In genomic region chrX:65635371-65635770, GRCh38 we compare ENCODE assay signal across 15 cellular contexts. TPM values are rescaled to one million over a fixed set of nuclear protein-coding genes. Genes with fewer than 3 reads are reported as not detected.
A peak's percentile ranks its signal among the peaks of the same experiment; 100 is the strongest.
DNase-seq lines count a peak whose midpoint lies in the region; ATAC-seq and TF ChIP-seq lines count a peak whose summit lies in the region.
"Had no signal": no experiment of that assay in that cellular context is flagged by ENCODE, and none has a peak within 500 bp of the region (broad histone marks: within the 10 kb centered on the region; RNA-seq: fewer than 3 reads in every experiment).

No MANE protein-coding gene starts in this region.

- no peak for TF ChIP-seq EP300 in upper lobe of left lung (IDR thresholded peaks at IDR 0.05)

- H3K36me3 ChIP-seq in SK-N-MC (ENCODE audit: insufficient read depth, low read length) (no peaks in the 10 kb centered on the region), osteoblast (ENCODE audit: insufficient read depth, low read length) (no peaks in the 10 kb centered on the region), upper lobe of left lung (no peaks in the 10 kb centered on the region)

- WGBS in upper lobe of left lung, 2 donors = 37 to 60% methylated on average over 1 to 3 of the region's 3 CpGs

- H3K27ac ChIP-seq in SK-N-MC = 0 out of 2 replicates have a peak overlapping the region, but pooled peaks have one; percentile 50
- H3K27ac ChIP-seq in osteoblast (ENCODE audit: low read depth, low read length) = no peak overlapping the region
- peak overlapping the region; percentile 54 to 85 (median 70) for H3K27ac ChIP-seq in upper lobe of left lung

- H3K79me2 ChIP-seq in osteoblast (ENCODE audit: insufficient read depth, low read length) = no peaks in the 10 kb centered on the region

- TF ChIP-seq CTCF in osteoblast (IDR thresholded peaks at IDR 0.05; ENCODE audit: extremely low read depth, low read depth, low read length) (no peak), upper lobe of left lung (IDR thresholded peaks at IDR 0.05) (no peak)

- peaks cover 7% of the 10 kb centered on the region for H3K4me1 ChIP-seq in osteoblast (ENCODE audit: insufficient read depth, low read length)
- H3K4me1 ChIP-seq in upper lobe of left lung = peaks cover 3 to 21% (median 13%) of the 10 kb centered on the region in 4 donors

- H4K20me1 ChIP-seq in osteoblast (ENCODE audit: insufficient read depth, low read length) = no peaks in the 10 kb centered on the region

- H3K4me2 ChIP-seq in osteoblast (ENCODE audit: insufficient read depth, low read length) = no peak overlapping the region

- no peak overlapping the region for H3K9ac ChIP-seq in SK-N-MC (ENCODE audit: insufficient read length)

- H2AFZ ChIP-seq in osteoblast (ENCODE audit: low read length) = peak overlapping the region; percentile 10

- no peak for TF ChIP-seq POLR2A in upper lobe of left lung (IDR thresholded peaks at IDR 0.05)

- intact Hi-C loops in Right ventricle myocardium superior (cut with DNase I) = no loop called here

- H3K4me3 ChIP-seq in SK-N-MC = no peak overlapping the region
- H3K4me3 ChIP-seq in osteoblast (ENCODE audit: insufficient read depth, low read length) = no peak overlapping the region
- no peak overlapping the region for H3K4me3 ChIP-seq in upper lobe of left lung

- DNase-seq in SK-N-MC (ENCODE audit: low read depth, low spot score) (peak; percentile 1), Right ventricle myocardium superior (no peak), osteoblast (ENCODE audit: insufficient read length, low spot score, missing footprints) (no peak), upper lobe of left lung (no peak), cerebellar nuclear complex (lab: John Stamatoyannopoulos, UW) (no peak), hypothalamus (lab: John Stamatoyannopoulos, UW) (no peak)
- DNase-seq: activated T-cell treated with anti-CD3 and anti-CD28 coated beads, Interleukin-2, amount 50 U/mL, for 24 hours; amygdala; kidney glomerular epithelial cell; NCI-H1048; NCI-H2227 treated with DMSO at 0.1 percent for 48 hours; stimulated activated CD4-positive, alpha-beta T cell treated with anti-CD3 and anti-CD28 coated beads, Interleukin-2, amount 100 ng/mL, for 48 hours; T-helper 1 cell had no signal

- ATAC-seq in Right ventricle myocardium superior (ENCODE audit: poor library complexity) (peak; percentile 97), upper lobe of left lung (ENCODE audit: low FRiP score in 2 of 2) (peak; percentile 50 to 87), GM21360 (IDR thresholded peaks at IDR 0.05; ENCODE audit: unreplicated experiment) (no peak)
- ATAC-seq: stimulated activated effector memory CD8-positive, alpha-beta T cell treated with anti-CD3 and anti-CD28 coated beads, Interleukin-12 subunit alpha, Interleukin-12 subunit beta, amount 100 ng/mL, for 72 hours had no signal

- H3K9me3 ChIP-seq in SK-N-MC (ENCODE audit: low read depth, low read length) = no peaks in the 10 kb centered on the region
- no peaks in the 10 kb centered on the region for H3K9me3 ChIP-seq in osteoblast (ENCODE audit: low read depth, low read length)
- no peaks in the 10 kb centered on the region for H3K9me3 ChIP-seq in upper lobe of left lung

- H3K27me3 ChIP-seq in osteoblast (ENCODE audit: insufficient read depth, low read length) (no peaks in the 10 kb centered on the region), upper lobe of left lung (no peaks in the 10 kb centered on the region)

RNA-seq across cellular contexts. Expression of gene MSN, which starts 32.1 kb away (rescaled TPM):
- 97.6 TPM for total RNA-seq in Right ventricle myocardium superior
- 236 and 249 TPM in 2 replicates for total RNA-seq in osteoblast
- total RNA-seq in upper lobe of left lung = 100 to 1,000 TPM; 160 to 508 (median 380) TPM
